Comparison of ENCODE assay signal across 11 cellular contexts in the genomic region with DNA sequence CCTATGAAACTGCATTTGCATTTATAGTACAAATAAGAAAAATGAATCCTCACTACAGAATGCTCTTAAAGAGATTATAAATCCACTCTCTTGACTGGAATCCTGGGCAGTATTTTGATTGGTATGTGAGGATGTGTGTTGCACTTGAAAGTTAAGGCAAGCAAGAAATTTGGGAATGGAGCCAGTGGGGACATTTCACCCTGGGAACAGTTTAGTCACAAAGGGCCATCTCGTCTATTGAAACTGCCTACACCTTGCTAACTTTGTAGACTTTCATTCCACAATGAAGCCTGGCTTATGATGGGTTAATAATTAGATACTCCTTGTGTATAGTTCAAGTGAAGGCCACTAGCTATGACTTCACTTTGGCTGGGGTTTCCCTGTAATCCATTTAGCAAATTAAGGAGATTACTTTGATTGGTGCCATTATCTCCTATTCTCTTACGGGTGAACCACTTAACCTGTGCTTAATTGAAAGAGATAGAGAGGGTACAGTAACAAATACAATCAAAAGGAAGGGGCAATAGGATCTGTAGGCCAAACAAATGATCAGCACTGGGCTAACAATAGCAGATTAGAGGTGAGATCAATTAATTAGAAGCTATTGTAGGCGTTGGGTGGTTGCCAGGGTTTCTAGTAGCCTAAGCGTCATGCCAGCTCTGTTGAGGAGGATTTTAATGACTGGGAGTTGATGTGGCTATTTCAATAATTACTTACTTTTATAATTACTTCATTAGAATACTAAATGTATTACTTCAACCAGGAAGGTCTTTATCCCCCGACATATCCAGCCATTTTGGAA.
"Had no signal": no experiment of that assay in that cellular context is flagged by ENCODE, and none has a peak within 500 bp of the region (broad histone marks: within the 10 kb centered on the region; RNA-seq: fewer than 3 reads in every experiment).

No MANE protein-coding gene starts in this region.

- DNase-seq: activated CD4-positive, alpha-beta T cell treated with anti-CD3 and anti-CD28 coated beads, Interleukin-2, amount 50 U/mL, for 1 hour; activated CD4-positive, CD25-positive, alpha-beta regulatory T cell; activated naive CD8-positive, alpha-beta T cell treated with anti-CD3 and anti-CD28 coated beads for 36 hours; amygdala; body of pancreas; caudate nucleus; left colon; naive B cell; ovary had no signal

- H3K36me3 ChIP-seq: ovary had no signal

- H3K4me3 ChIP-seq: body of pancreas, ovary had no signal

- H3K9me3 ChIP-seq: body of pancreas, ovary had no signal

- H3K27me3 ChIP-seq: body of pancreas, ovary had no signal

- ATAC-seq: body of pancreas; esophagus mucosa; left colon; stimulated activated effector memory CD8-positive, alpha-beta T cell treated with anti-CD3 and anti-CD28 coated beads, Interleukin-12 subunit alpha, Interleukin-12 subunit beta, amount 100 ng/mL, for 72 hours had no signal
